8 cellular contexts compared by ENCODE assay signal in the genomic region with DNA sequence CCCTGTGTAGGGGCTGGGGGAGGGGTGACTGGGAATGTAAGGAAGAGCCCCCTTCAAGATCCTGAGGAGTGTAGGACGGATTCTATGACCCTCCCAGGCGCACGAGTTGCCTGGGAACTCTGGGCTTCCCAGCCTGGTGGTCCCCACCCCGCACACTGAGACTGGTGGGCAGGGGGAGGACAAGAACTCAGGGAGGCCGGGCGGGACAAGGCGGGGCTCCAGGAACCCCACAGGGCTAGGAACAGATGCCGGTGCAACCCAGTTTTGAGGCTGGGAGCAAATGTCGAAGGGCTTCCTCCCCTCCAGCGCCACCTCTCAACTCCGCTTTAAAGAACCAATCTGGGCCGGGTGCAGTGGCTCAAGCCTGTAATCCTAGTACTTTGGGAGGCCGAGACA. TPM values are rescaled to one million over a fixed set of nuclear protein-coding genes. Genes with fewer than 3 reads are reported as not detected.
DNase-seq lines count a peak whose midpoint lies in the region; ATAC-seq, FAIRE-seq and TF ChIP-seq lines count a peak whose summit lies in the region.

No MANE protein-coding gene starts in this region.

- no peak overlapping the region for H3K4ac ChIP-seq in H9 (ENCODE audit: low read depth, low read length)

- H3F3A ChIP-seq in smooth muscle cell (ENCODE audit: low read depth), result no peaks in the 10 kb centered on the region

- no CpG with 5 or more reads among the region's 13 CpGs for WGBS in H9 (ENCODE audit: extremely low coverage, insufficient read length, low lambda C conversion rate)
- no CpG with 5 or more reads among the region's 13 CpGs for WGBS in iPS DF 6.9 (ENCODE audit: insufficient coverage, insufficient read length)
- 78% methylated on average over 12 of the region's 13 CpGs for WGBS in smooth muscle cell (ENCODE audit: low lambda C conversion rate)

- H3K27ac ChIP-seq in H9 (ENCODE audit: insufficient read length, low read depth, low read length) (no peak overlapping the region), iPS DF 6.9 (ENCODE audit: low read length) (no peak overlapping the region), smooth muscle cell (ENCODE audit: low read depth) (peak overlapping the region; percentile 94)

- peaks cover 36 to 48% of the 10 kb centered on the region in 2 experiments for H3K4me1 Mint-ChIP-seq in H9
- peaks cover 41% of the 10 kb centered on the region for H3K4me1 Mint-ChIP-seq in activated T-helper 1 cell treated with anti-CD3 and anti-CD28 coated beads, Interleukin-12 subunit alpha, Interleukin-12 subunit beta, Interleukin-2, Interleukin-4 antibody, amounts not matched to agents 30 ng/mL and 10 ng/mL and 1 ng/mL, durations not matched to agents 14 hours and 24 hours and 36 hours (ENCODE audit: low read depth)

- no peaks in the 10 kb centered on the region for H4K20me1 ChIP-seq in H9 (ENCODE audit: control insufficient read depth, insufficient read depth, insufficient read length)
- peaks cover 29% of the 10 kb centered on the region for H4K20me1 ChIP-seq in smooth muscle cell (ENCODE audit: low read depth)

- no peak overlapping the region for H2BK5ac ChIP-seq in H9 (ENCODE audit: insufficient read length, low read length)

- no peak overlapping the region for H2AK5ac ChIP-seq in H9 (ENCODE audit: insufficient read length, low read length)

- H2BK12ac ChIP-seq in H9 (ENCODE audit: insufficient read length, low read depth, low read length), result no peak overlapping the region

- H3K4me3 ChIP-seq in iPS DF 6.9 (ENCODE audit: low read length) (peak overlapping the region; percentile 67; the same call in 1 of the 2 replicates), smooth muscle cell (peak overlapping the region; percentile 95)

- H3K9me3 ChIP-seq in H9 (ENCODE audit: control insufficient read depth, low read depth, low read length) (no peaks in the 10 kb centered on the region), iPS DF 6.9 (ENCODE audit: control insufficient read depth, insufficient read depth, low read length) (no peaks in the 10 kb centered on the region), smooth muscle cell (replicated peaks; ENCODE audit: low read depth) (no peaks in the 10 kb centered on the region)

- H3K79me2 ChIP-seq in H9 (ENCODE audit: insufficient read depth, low read length), result peaks cover 26% of the 10 kb centered on the region
- peaks cover 30% of the 10 kb centered on the region for H3K79me2 ChIP-seq in smooth muscle cell (ENCODE audit: low read depth)

- intact Hi-C loops in activated T-helper 1 cell treated with anti-CD3 and anti-CD28 coated beads, Interleukin-12 subunit alpha, Interleukin-12 subunit beta, Interleukin-2, Interleukin-4 antibody, amounts not matched to agents 30 ng/mL and 10 ng/mL and 1 ng/mL, durations not matched to agents 14 hours and 24 hours and 36 hours (cut with micrococcal nuclease), result loop anchor here (10.0 kb wide), 3 partner anchors 629 to 899 kb away; a partner anchor contains a TSS

- no peak overlapping the region for H3K18ac ChIP-seq in H9 (ENCODE audit: insufficient read length, low read depth, low read length)

- no peak overlapping the region for H2BK15ac ChIP-seq in H9 (ENCODE audit: low read depth, low read length)

- H3K27me3 Mint-ChIP-seq in H9 (ENCODE audit: low read depth), result peaks cover 7% of the 10 kb centered on the region; the same call in 1 of the 2 replicates
- H3K27me3 Mint-ChIP-seq in activated T-helper 1 cell treated with anti-CD3 and anti-CD28 coated beads, Interleukin-12 subunit alpha, Interleukin-12 subunit beta, Interleukin-2, Interleukin-4 antibody, amounts not matched to agents 30 ng/mL and 10 ng/mL and 1 ng/mL, durations not matched to agents 14 hours and 24 hours and 36 hours (ENCODE audit: insufficient read depth), result peaks cover 2% of the 10 kb centered on the region

- no peak for FAIRE-seq in HTR-8/SVneo (lab: Jason Lieb, UNC)

- H3K27me3 ChIP-seq in H9 (ENCODE audit: insufficient read depth, low read length) (no peaks in the 10 kb centered on the region), iPS DF 6.9 (ENCODE audit: control insufficient read depth, insufficient read depth, low read length) (no peaks in the 10 kb centered on the region), smooth muscle cell (ENCODE audit: low read depth) (no peaks in the 10 kb centered on the region)

- H3K9me3 Mint-ChIP-seq in H9, result peaks cover 0 to 2% of the 10 kb centered on the region in 2 experiments; a peak in 1 of 5 replicates
- no peaks in the 10 kb centered on the region for H3K9me3 Mint-ChIP-seq in activated T-helper 1 cell treated with anti-CD3 and anti-CD28 coated beads, Interleukin-12 subunit alpha, Interleukin-12 subunit beta, Interleukin-2, Interleukin-4 antibody, amounts not matched to agents 30 ng/mL and 10 ng/mL and 1 ng/mL, durations not matched to agents 14 hours and 24 hours and 36 hours

- peak; percentile 55 for DNase-seq in H9
- DNase-seq in activated T-helper 1 cell treated with anti-CD3 and anti-CD28 coated beads, Interleukin-12 subunit alpha, Interleukin-12 subunit beta, Interleukin-2, Interleukin-4 antibody, amounts not matched to agents 30 ng/mL and 10 ng/mL and 1 ng/mL, durations not matched to agents 14 hours and 24 hours and 36 hours (ENCODE audit: low spot score), result no peak
- no peak for DNase-seq in iPS DF 6.9 (ENCODE audit: low read depth, low spot score)
- DNase-seq in smooth muscle cell (lab: John Stamatoyannopoulos, UW; ENCODE audit: unreplicated experiment), result no peak
- DNase-seq in NCI-H2196 (lab: John Stamatoyannopoulos, UW; ENCODE audit: unreplicated experiment), result no peak
- DNase-seq in HTR-8/SVneo (ENCODE audit: insufficient read length, low spot score), result no peak
- DNase-seq in NCI-H1048 (lab: John Stamatoyannopoulos, UW), result no peak

- TF ChIP-seq CTCF in H9 (conservative IDR thresholded peaks at IDR 0.05) (no peak), smooth muscle cell (IDR thresholded peaks at IDR 0.05; ENCODE audit: borderline replicate concordance, insufficient read depth, poor library complexity, severe bottlenecking) (no peak)

- peak overlapping the region in 1 of 3 experiments; percentile 32; a peak in 1 of 7 replicates for H3K27ac Mint-ChIP-seq in H9
- H3K27ac Mint-ChIP-seq in activated T-helper 1 cell treated with anti-CD3 and anti-CD28 coated beads, Interleukin-12 subunit alpha, Interleukin-12 subunit beta, Interleukin-2, Interleukin-4 antibody, amounts not matched to agents 30 ng/mL and 10 ng/mL and 1 ng/mL, durations not matched to agents 14 hours and 24 hours and 36 hours, result peak overlapping the region; percentile 44

- H2BK20ac ChIP-seq in H9 (ENCODE audit: low read depth, low read length, poor library complexity, severe bottlenecking), result no peak overlapping the region

- peaks cover 11 to 22% (median 13%) of the 10 kb centered on the region in 3 experiments; a peak in 6 of 7 replicates for H3K36me3 Mint-ChIP-seq in H9 (ENCODE audit: insufficient read depth in 1 of 3, low read depth in 3 of 3)
- H3K36me3 Mint-ChIP-seq in activated T-helper 1 cell treated with anti-CD3 and anti-CD28 coated beads, Interleukin-12 subunit alpha, Interleukin-12 subunit beta, Interleukin-2, Interleukin-4 antibody, amounts not matched to agents 30 ng/mL and 10 ng/mL and 1 ng/mL, durations not matched to agents 14 hours and 24 hours and 36 hours (ENCODE audit: low read depth), result peaks cover 20% of the 10 kb centered on the region

- no peak overlapping the region for H3K14ac ChIP-seq in H9 (ENCODE audit: insufficient read depth, low read length)

- H3K4me2 ChIP-seq in H9 (ENCODE audit: insufficient read depth, insufficient read length, low read length) (peak overlapping the region; percentile 82), smooth muscle cell (peak overlapping the region; percentile 97)

- H3K23me2 ChIP-seq in H9 (ENCODE audit: insufficient read length, low read depth, low read length, poor library complexity, severe bottlenecking), result peaks cover 18% of the 10 kb centered on the region

- H3K56ac ChIP-seq in H9 (ENCODE audit: insufficient read length, low read depth, low read length), result no peak overlapping the region

- no peak overlapping the region for H3K23ac ChIP-seq in H9 (ENCODE audit: insufficient read length, low read depth, low read length)

- H3K79me1 ChIP-seq in H9 (ENCODE audit: insufficient read depth, low read depth, low read length, poor library complexity, severe bottlenecking), result no peaks in the 10 kb centered on the region

- H3K4me1 ChIP-seq in H9 (ENCODE audit: insufficient read depth, low read length) (peaks cover 4% of the 10 kb centered on the region; the same call in 1 of the 2 replicates), iPS DF 6.9 (ENCODE audit: control insufficient read depth, insufficient read depth, low read length) (peaks cover 8% of the 10 kb centered on the region), smooth muscle cell (ENCODE audit: low read depth) (peaks cover 20% of the 10 kb centered on the region)

- H4K8ac ChIP-seq in H9 (replicated peaks; ENCODE audit: insufficient read length, low read depth, low read length), result no peak overlapping the region

- no peak overlapping the region for H2AFZ ChIP-seq in H9 (ENCODE audit: low read length)
- no peak overlapping the region for H2AFZ ChIP-seq in smooth muscle cell (ENCODE audit: low read depth)

- no peak overlapping the region for H4K91ac ChIP-seq in H9 (ENCODE audit: insufficient read length, low read depth, low read length)

- no peak overlapping the region for H2BK120ac ChIP-seq in H9 (ENCODE audit: low read depth, low read length, poor library complexity, severe bottlenecking)

- no peak overlapping the region for H3T11ph ChIP-seq in H9 (ENCODE audit: low read length)

- H3K4me3 Mint-ChIP-seq in H9, result peak overlapping the region; percentile 81 to 90
- H3K4me3 Mint-ChIP-seq in activated T-helper 1 cell treated with anti-CD3 and anti-CD28 coated beads, Interleukin-12 subunit alpha, Interleukin-12 subunit beta, Interleukin-2, Interleukin-4 antibody, amounts not matched to agents 30 ng/mL and 10 ng/mL and 1 ng/mL, durations not matched to agents 14 hours and 24 hours and 36 hours, result peak overlapping the region; percentile 93

- H4K5ac ChIP-seq in H9 (ENCODE audit: insufficient read length, low read depth, low read length), result no peak overlapping the region

- no peak for ATAC-seq in HG02759 (IDR thresholded peaks at IDR 0.05; ENCODE audit: unreplicated experiment)

- H3K36me3 ChIP-seq in iPS DF 6.9 (ENCODE audit: control insufficient read depth, insufficient read depth, low read length), result no peaks in the 10 kb centered on the region
- H3K36me3 ChIP-seq in smooth muscle cell (ENCODE audit: low read depth), result no peaks in the 10 kb centered on the region

- H3K9ac ChIP-seq in H9 (ENCODE audit: extremely low read depth, insufficient read length, low read length), result no peak overlapping the region
- no peak overlapping the region for H3K9ac ChIP-seq in smooth muscle cell (ENCODE audit: low read depth)

RNA-seq across cellular contexts. Expression of a gene that starts 1.3 kb away (rescaled TPM):
- total RNA-seq in H9 (2021), result 206 and 208 TPM in 2 replicates
- 440 and 442 TPM in 2 replicates for total RNA-seq in activated T-helper 1 cell treated with anti-CD3 and anti-CD28 coated beads, Interleukin-12 subunit alpha, Interleukin-12 subunit beta, Interleukin-2, Interleukin-4 antibody, amounts not matched to agents 30 ng/mL and 10 ng/mL and 1 ng/mL, durations not matched to agents 14 hours and 24 hours and 36 hours
- 252 and 275 TPM in 2 replicates for total RNA-seq in smooth muscle cell
- 221 and 243 TPM in 2 replicates for polyA plus RNA-seq in smooth muscle cell

RNA-seq across cellular contexts. Expression of a gene that starts 37.7 kb away (rescaled TPM):
- total RNA-seq in H9 (2021) (32.7 and 33.4 TPM in 2 replicates), smooth muscle cell (128 and 169 TPM in 2 replicates)
- 50.0 and 50.8 TPM in 2 replicates for total RNA-seq in activated T-helper 1 cell treated with anti-CD3 and anti-CD28 coated beads, Interleukin-12 subunit alpha, Interleukin-12 subunit beta, Interleukin-2, Interleukin-4 antibody, amounts not matched to agents 30 ng/mL and 10 ng/mL and 1 ng/mL, durations not matched to agents 14 hours and 24 hours and 36 hours
- 64.9 and 66.1 TPM in 2 replicates for polyA plus RNA-seq in smooth muscle cell
